Comparison of ENCODE assay signal across 21 cellular contexts in genomic region chr1:53680868-53681267, GRCh38. TPM values are rescaled to one million over a fixed set of nuclear protein-coding genes. Genes with fewer than 3 reads are reported as not detected.
A peak's percentile ranks its signal among the peaks of the same experiment; 100 is the strongest.
DNase-seq lines count a peak whose midpoint lies in the region; ATAC-seq and TF ChIP-seq lines count a peak whose summit lies in the region.
"Had no signal": no experiment of that assay in that cellular context is flagged by ENCODE, and none has a peak within 500 bp of the region (broad histone marks: within the 10 kb centered on the region; RNA-seq: fewer than 3 reads in every experiment).

No MANE protein-coding gene starts in this region.

- H3K4me1 ChIP-seq in SK-N-SH (ENCODE audit: control insufficient read depth in 1 of 2, insufficient read depth in 2 of 2, low read depth in 1 of 2, low read length in 1 of 2) (peaks cover 5 to 78% of the 10 kb centered on the region in 2 experiments; a peak in 2 of 4 replicates), Loucy (ENCODE audit: insufficient read depth, low read length, poor library complexity, severe bottlenecking) (peaks cover 76% of the 10 kb centered on the region), esophagus muscularis mucosa (peaks cover 0 to 18% (median 10%) of the 10 kb centered on the region in 4 donors)
- H3K4me1 ChIP-seq: A549, BE2C had no signal

- TF ChIP-seq EP300 in SK-N-SH (IDR thresholded peaks at IDR 0.05; ENCODE audit: borderline replicate concordance in 1 of 2, low read depth in 1 of 2, low read length in 1 of 2) = peak in 1 of 2 experiments; percentile 74; a peak in 1 of 4 replicates
- no peak for TF ChIP-seq EP300 in esophagus muscularis mucosa (IDR thresholded peaks at IDR 0.05)

- H3K4me3 Mint-ChIP-seq in brain = no peak overlapping the region
- no peak overlapping the region for H3K4me3 Mint-ChIP-seq in nephron
- H3K4me3 Mint-ChIP-seq: CD14-positive monocyte; CD4-positive, alpha-beta T cell; CD8-positive, alpha-beta memory T cell; GM23338; H9 had no signal

- no peak for TF ChIP-seq POLR2A in esophagus muscularis mucosa (IDR thresholded peaks at IDR 0.05; ENCODE audit: low read depth)

- TF ChIP-seq RAD21 in SK-N-SH (IDR thresholded peaks at IDR 0.05; ENCODE audit: low read length) = no peak

- H3K27me3 Mint-ChIP-seq in brain = peaks cover 4% of the 10 kb centered on the region
- H3K27me3 Mint-ChIP-seq in nephron (ENCODE audit: low read depth) = peaks cover 63% of the 10 kb centered on the region

- POLR2A ChIA-PET in SK-N-SH (lab: Yijun Ruan, JAX) (interaction anchor here (0.9 to 1.2 kb wide), 2 partner anchors 10 to 39 kb away, joined by 3 to 5 read pairs; no protein-coding TSS in a partner anchor), GM10248 (lab: Yijun Ruan, JAX) (no interaction called here)

- H3K4me2 ChIP-seq in SK-N-SH = no peak overlapping the region
- H3K4me2 ChIP-seq in Loucy (ENCODE audit: low read depth, low read length, poor library complexity, severe bottlenecking) = peak overlapping the region; percentile 77
- H3K4me2 ChIP-seq: A549 had no signal

- TF ChIP-seq CTCF in SK-N-SH (IDR thresholded peaks at IDR 0.05) (no peak), Loucy (conservative IDR thresholded peaks at IDR 0.05; ENCODE audit: low read length) (no peak), brain (conservative IDR thresholded peaks at IDR 0.05) (no peak), nephron (IDR thresholded peaks at IDR 0.05; ENCODE audit: unreplicated experiment in 3 of 3) (no peak), GM10248 (IDR thresholded peaks at IDR 0.05; ENCODE audit: control extremely low read depth, extremely low read depth, low read depth, missing control alignments) (no peak), esophagus muscularis mucosa (IDR thresholded peaks at IDR 0.05) (no peak)

- no peaks in the 10 kb centered on the region for H3K27me3 ChIP-seq in SK-N-SH (ENCODE audit: insufficient read depth)
- H3K27me3 ChIP-seq in Loucy (ENCODE audit: insufficient read depth, low read length, poor library complexity, severe bottlenecking) = no peaks in the 10 kb centered on the region
- peaks cover 0 to 56% (median 0%) of the 10 kb centered on the region in 4 donors for H3K27me3 ChIP-seq in esophagus muscularis mucosa
- H3K27me3 ChIP-seq: BE2C; BLaER1 treated with 17β-estradiol and CSF1 and Interleukin-3, amounts not matched to agents 10 nM and 100 nM had no signal

- no peaks in the 10 kb centered on the region for H3K36me3 ChIP-seq in SK-N-SH (replicated peaks in 1 of 2; ENCODE audit: control insufficient read depth in 1 of 2, insufficient read depth in 2 of 2, low read length in 1 of 2)
- no peaks in the 10 kb centered on the region for H3K36me3 ChIP-seq in Loucy (ENCODE audit: insufficient read depth, low read length)
- H3K36me3 ChIP-seq in esophagus muscularis mucosa = no peaks in the 10 kb centered on the region
- H3K36me3 ChIP-seq: BE2C; BLaER1 treated with 17β-estradiol and CSF1 and Interleukin-3, amounts not matched to agents 10 nM and 100 nM had no signal

- no peak overlapping the region for H2AFZ ChIP-seq in SK-N-SH (ENCODE audit: low read depth)
- H2AFZ ChIP-seq in Loucy (ENCODE audit: low read length) = no peak overlapping the region

- H3K27ac Mint-ChIP-seq in brain = peak overlapping the region; percentile 40 to 95 (median 83)
- H3K27ac Mint-ChIP-seq in nephron = peak overlapping the region; percentile 33 to 86 (median 35)
- H3K27ac Mint-ChIP-seq: CD14-positive monocyte; CD4-positive, alpha-beta T cell; CD8-positive, alpha-beta memory T cell; GM23338; H9 had no signal

- WGBS in SK-N-SH (ENCODE audit: low lambda C conversion rate) = 75% methylated on average over 8 of the region's 8 CpGs
- 92% methylated on average over 8 of the region's 8 CpGs for WGBS in esophagus muscularis mucosa

- no peak for ATAC-seq in SK-N-SH treated with all-trans-retinoic acid at 6 μM for 48 hours
- ATAC-seq: A549, GM12878, HCT116 had no signal

- H3K9me3 ChIP-seq in SK-N-SH (no peaks in the 10 kb centered on the region), Loucy (ENCODE audit: insufficient read depth, low read depth, low read length) (no peaks in the 10 kb centered on the region), esophagus muscularis mucosa (no peaks in the 10 kb centered on the region)
- H3K9me3 ChIP-seq: A549; BE2C; BLaER1 treated with 17β-estradiol and CSF1 and Interleukin-3, amounts not matched to agents 10 nM and 100 nM had no signal

- DNase-seq in SK-N-SH (peak; percentile 82), GM10248 (ENCODE audit: extremely low spot score) (no peak), esophagus muscularis mucosa (ENCODE audit: extremely low spot score) (no peak)
- DNase-seq: 8988T; ACHN; AML-193; BE2C; CD4-positive, alpha-beta T cell; CD8-positive, alpha-beta memory T cell; DMS153; H9 had no signal

- H3K36me3 Mint-ChIP-seq in brain (no peaks in the 10 kb centered on the region), nephron (ENCODE audit: low read depth) (no peaks in the 10 kb centered on the region)
- H3K36me3 Mint-ChIP-seq: CD14-positive monocyte; CD8-positive, alpha-beta memory T cell had no signal

- CTCF ChIA-PET in SK-N-SH (lab: Yijun Ruan, JAX) = interaction anchor here (0.6 to 7.4 kb wide), 11 partner anchors 10 to 219 kb away, joined by 3 to 131 read pairs (median 10); no protein-coding TSS in a partner anchor
- CTCF ChIA-PET in GM10248 (lab: Yijun Ruan, JAX) = interaction anchor here (4.3 kb wide), 1 partner anchor 194 kb away, joined by 17 read pairs; no protein-coding TSS in a partner anchor

- H3K9me3 Mint-ChIP-seq in brain (peaks cover 0 to 2% (median 0%) of the 10 kb centered on the region in 5 experiments), nephron (no peaks in the 10 kb centered on the region)
- H3K9me3 Mint-ChIP-seq: CD4-positive, alpha-beta T cell; CD8-positive, alpha-beta memory T cell; GM23338; H9 had no signal

- H3K79me2 ChIP-seq in SK-N-SH (ENCODE audit: insufficient read depth) = no peaks in the 10 kb centered on the region
- no peaks in the 10 kb centered on the region for H3K79me2 ChIP-seq in Loucy (ENCODE audit: insufficient read depth, low read length)

- H3K27ac ChIP-seq in SK-N-SH (ENCODE audit: low read depth in 2 of 2, low read length in 1 of 2) = peak overlapping the region in 1 of 2 experiments; percentile 88; a peak in 2 of 4 replicates
- H3K27ac ChIP-seq in esophagus muscularis mucosa (replicated peaks in 1 of 4) = no peak overlapping the region
- H3K27ac ChIP-seq: A549 had no signal

- H3K9me2 ChIP-seq in SK-N-SH (no peaks in the 10 kb centered on the region), Loucy (replicated peaks; ENCODE audit: low read depth, low read length) (no peaks in the 10 kb centered on the region)

- H3F3A ChIP-seq in SK-N-SH (replicated peaks; ENCODE audit: insufficient read depth) = peaks cover 4% of the 10 kb centered on the region
- peaks cover 29% of the 10 kb centered on the region for H3F3A ChIP-seq in Loucy (ENCODE audit: low read depth)

- no peak overlapping the region for H3K9ac ChIP-seq in SK-N-SH
- peak overlapping the region; percentile 94 for H3K9ac ChIP-seq in Loucy (ENCODE audit: low read depth, low read length, poor library complexity, severe bottlenecking)

- H3K4me3 ChIP-seq in SK-N-SH (ENCODE audit: low read depth in 2 of 2, low read length in 1 of 2) (no peak overlapping the region), Loucy (ENCODE audit: low read length, poor library complexity, severe bottlenecking) (peak overlapping the region; percentile 64), esophagus muscularis mucosa (no peak overlapping the region)
- H3K4me3 ChIP-seq: A549; BLaER1 treated with 17β-estradiol and CSF1 and Interleukin-3, amounts not matched to agents 10 nM and 100 nM; GM12878; GM23338 had no signal

- H3K4me1 Mint-ChIP-seq in brain (peaks cover 54% of the 10 kb centered on the region), nephron (peaks cover 54% of the 10 kb centered on the region)

- H4K20me1 ChIP-seq in SK-N-SH (ENCODE audit: insufficient read depth) = no peaks in the 10 kb centered on the region
- no peaks in the 10 kb centered on the region for H4K20me1 ChIP-seq in Loucy (ENCODE audit: insufficient read depth, low read length, poor library complexity, severe bottlenecking)

- intact Hi-C loops in esophagus muscularis mucosa (cut with DNase I) = no loop called here

TF ChIP-seq in SK-N-SH, 30 proteins besides CTCF, POLR2A, EP300 and RAD21:
- TF ChIP-seq GATA2 (CRISPR knock-in tag; IDR thresholded peaks at IDR 0.05) (peak; percentile 90), MXI1 (IDR thresholded peaks at IDR 0.05; ENCODE audit: low read depth, low read length) (no peak), RCOR1 (IDR thresholded peaks at IDR 0.05; ENCODE audit: low read length) (peak; percentile 50; the same call in 1 of the 2 replicates), TCF12 (IDR thresholded peaks at IDR 0.05) (0 out of 2 replicates have a peak, but pooled peaks have one; percentile 10)

TF ChIP-seq in SK-N-SH treated with all-trans-retinoic acid at 6 μM for 48 hours, 23 proteins besides CTCF, POLR2A, EP300 and RAD21 (continues in another document):
- TF ChIP-seq PATZ1 (CRISPR knock-in tag; IDR thresholded peaks at IDR 0.05; ENCODE audit: borderline replicate concordance) = no peak
- no peak for TF ChIP-seq ESRRG (CRISPR knock-in tag; IDR thresholded peaks at IDR 0.05)
- no peak for TF ChIP-seq TOX (CRISPR knock-in tag; IDR thresholded peaks at IDR 0.05; ENCODE audit: borderline replicate concordance)
- no peak for TF ChIP-seq GLIS3 (CRISPR knock-in tag; IDR thresholded peaks at IDR 0.05)

RNA-seq across cellular contexts. Expression of gene GLIS1, which starts 58.1 kb away (rescaled TPM):
- 0.05 and 0.13 TPM in 2 replicates for polyA plus RNA-seq in SK-N-SH (2012; rRNA removed)
- polyA plus RNA-seq in SK-N-SH (2012; cell fraction: cytosol; rRNA removed) = 0.06 and 0.09 TPM in 2 replicates
- polyA plus RNA-seq in SK-N-SH (2012; cell fraction: nucleus; rRNA removed) = 0.15 and 0.25 TPM in 2 replicates
- polyA plus RNA-seq in brain (ENCODE audit: insufficient read depth, low read depth, low replicate concordance) = 0.44 TPM
- under 1 TPM in 2 of 4 donors, not detected in 2; 0.17 to 0.42 TPM for total RNA-seq in esophagus muscularis mucosa
- total RNA-seq: CD4-positive, alpha-beta T cell; CD8-positive, alpha-beta memory T cell; GM12878 had no signal
- polyA plus RNA-seq: CD14-positive monocyte, GM12878 had no signal
